Comparison of ENCODE assay signal across 8 cellular contexts in genomic region chr12:49621651-49622500, GRCh38. TPM values are rescaled to one million over a fixed set of nuclear protein-coding genes. Genes with fewer than 3 reads are reported as not detected.
DNase-seq lines count a peak whose midpoint lies in the region; ATAC-seq and TF ChIP-seq lines count a peak whose summit lies in the region.

No MANE protein-coding gene starts in this region.

- H3K4me3 ChIP-seq in HUES64 (ENCODE audit: low read length) (peak overlapping the region; percentile 84), choroid plexus epithelial cell (ENCODE audit: low read depth, low read length) (peak overlapping the region; percentile 66)

- peaks cover 15% of the 10 kb centered on the region for H3K4me1 ChIP-seq in HUES64 (ENCODE audit: insufficient read depth, low read length)

- 28% methylated on average over 30 of the region's 33 CpGs for WGBS in HUES64

- peak overlapping the region; percentile 70; the same call in 1 of the 2 replicates for H3K27ac ChIP-seq in HUES64 (ENCODE audit: low read depth, low read length)

- peaks cover 7 to 18% of the 10 kb centered on the region in 2 donors for H3K4me1 Mint-ChIP-seq in natural killer cell

- H3K9ac ChIP-seq in HUES64 (ENCODE audit: low read depth, low read length) = peak overlapping the region; percentile 53

- no peaks in the 10 kb centered on the region for H3K9me3 ChIP-seq in HUES64 (ENCODE audit: insufficient read depth, low read depth, low read length)

- DNase-seq in COLO668 (lab: John Stamatoyannopoulos, UW; ENCODE audit: unreplicated experiment) (peak; percentile 19), choroid plexus epithelial cell (ENCODE audit: low read depth) (no peak), natural killer cell (no peak), NCI-H1436 treated with DMSO at 0.1 percent for 48 hours (lab: John Stamatoyannopoulos, UW) (no peak), NCI-H146 treated with DMSO at 0.1 percent for 48 hours (lab: John Stamatoyannopoulos, UW; ENCODE audit: unreplicated experiment) (no peak), COLO829 (ENCODE audit: low spot score) (no peak), NCI-H1417 (lab: John Stamatoyannopoulos, UW) (no peak)

- TF ChIP-seq CTCF in choroid plexus epithelial cell (conservative IDR thresholded peaks at IDR 0.05; ENCODE audit: low read depth, low read length) (no peak), natural killer cell (IDR thresholded peaks at IDR 0.05) (no peak)

- peak overlapping the region; percentile 72 for H3K27ac Mint-ChIP-seq in natural killer cell

- H3K27me3 Mint-ChIP-seq in natural killer cell (ENCODE audit: low read depth in 2 of 2) = peaks cover 11 to 21% of the 10 kb centered on the region in 2 donors

- H3K4me3 Mint-ChIP-seq in natural killer cell = peak overlapping the region; percentile 84

- no peaks in the 10 kb centered on the region for H3K9me3 Mint-ChIP-seq in natural killer cell

- intact Hi-C loops in natural killer cell (cut with micrococcal nuclease) = no loop called here

- H3K27me3 ChIP-seq in HUES64 (ENCODE audit: insufficient read depth, low read length) = peaks cover 10% of the 10 kb centered on the region

- H3K36me3 ChIP-seq in HUES64 (ENCODE audit: insufficient read depth, low read length) = no peaks in the 10 kb centered on the region

- peak in 1 of 3 donors; percentile 26 for ATAC-seq in natural killer cell

- H3K36me3 Mint-ChIP-seq in natural killer cell = no peaks in the 10 kb centered on the region

RNA-seq across cellular contexts. Expression of gene PRPF40B, which starts 1.5 kb away (rescaled TPM):
- polyA plus RNA-seq in HUES64 (2013, experiment 1 of 2) = 11.2 TPM
- polyA plus RNA-seq in HUES64 (2013, experiment 2 of 2) = 18.1 TPM
- total RNA-seq in natural killer cell = 1 to 10 TPM; 5.6 to 6.8 (median 5.9) TPM

RNA-seq across cellular contexts. Expression of gene FAM186B, which starts 16.4 kb away (rescaled TPM):
- polyA plus RNA-seq in HUES64 (2013, experiment 1 of 2) = 0.10 TPM
- 0.13 TPM for polyA plus RNA-seq in HUES64 (2013, experiment 2 of 2)
- under 1 TPM; 0.56 to 0.85 (median 0.77) TPM for total RNA-seq in natural killer cell

RNA-seq across cellular contexts. Expression of gene MCRS1, which starts 53.9 kb away (rescaled TPM):
- 64.8 TPM for polyA plus RNA-seq in HUES64 (2013, experiment 1 of 2)
- 62.9 TPM for polyA plus RNA-seq in HUES64 (2013, experiment 2 of 2)
- 10 to 100 TPM; 78.4 to 96.5 (median 83.9) TPM for total RNA-seq in natural killer cell
